28 cellular contexts compared by ENCODE assay signal in the genomic region with DNA sequence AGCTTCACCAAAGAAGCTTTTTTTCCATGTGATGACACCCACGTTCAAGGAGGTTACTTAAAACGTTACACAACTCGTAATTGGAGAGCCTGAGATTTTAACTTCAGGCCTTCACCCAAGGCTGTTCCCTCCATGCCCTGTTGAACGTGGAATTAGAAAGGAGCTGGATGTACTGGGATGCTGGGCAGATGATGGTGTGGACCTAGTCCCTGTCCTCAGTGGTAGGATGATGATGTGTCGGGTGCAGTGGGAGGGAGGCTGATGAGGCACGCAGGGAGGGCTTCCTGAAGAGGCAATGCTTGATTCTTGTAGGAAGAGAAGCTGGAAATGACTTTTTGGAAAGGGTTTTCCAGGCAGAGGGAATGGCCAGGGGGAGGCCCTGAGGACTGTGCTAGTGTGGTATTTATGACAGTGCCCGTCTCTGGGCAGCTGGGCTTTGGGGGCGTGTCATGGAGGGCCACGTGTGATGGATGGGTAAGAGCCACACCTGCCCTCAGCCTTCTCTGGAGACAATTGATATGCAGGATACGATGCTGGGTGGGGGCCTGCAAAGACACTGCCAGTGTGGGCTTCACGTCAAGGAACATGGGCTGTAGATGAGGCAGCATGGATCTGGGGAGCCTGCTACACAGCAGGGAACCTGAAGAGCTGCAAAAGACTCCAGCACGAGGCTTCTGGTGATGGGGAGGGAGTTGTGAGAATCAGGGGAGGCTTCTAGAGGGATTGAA. TPM values are rescaled to one million over a fixed set of nuclear protein-coding genes. Genes with fewer than 3 reads are reported as not detected.
DNase-seq lines count a peak whose midpoint lies in the region; ATAC-seq and TF ChIP-seq lines count a peak whose summit lies in the region.
"Had no signal": no experiment of that assay in that cellular context is flagged by ENCODE, and none has a peak within 500 bp of the region (broad histone marks: within the 10 kb centered on the region; RNA-seq: fewer than 3 reads in every experiment).

No MANE protein-coding gene starts in this region.

- peaks cover 42% of the 10 kb centered on the region for H3K36me3 ChIP-seq in left ventricle myocardium inferior
- H3K36me3 ChIP-seq in heart right ventricle: peaks cover 0 to 45% (median 0%) of the 10 kb centered on the region in 9 donors
- H3K36me3 ChIP-seq in gastroesophageal sphincter: peaks cover 0 to 41% of the 10 kb centered on the region in 2 donors
- H3K36me3 ChIP-seq in rectal smooth muscle tissue (ENCODE audit: control insufficient read depth, insufficient read depth, low read length): peaks cover 2% of the 10 kb centered on the region
- H3K36me3 ChIP-seq in upper lobe of right lung: no peaks in the 10 kb centered on the region
- H3K36me3 ChIP-seq: thyroid gland had no signal

- peak overlapping the region; percentile 4 for H3K9ac ChIP-seq in rectal smooth muscle tissue (ENCODE audit: low read length)

- WGBS in heart right ventricle, 2 donors: 82 to 84% methylated on average over 12 of the region's 12 CpGs
- WGBS in gastroesophageal sphincter (ENCODE audit: low coverage in 1 of 2), 2 donors: 47 to 59% methylated on average over 5 to 11 of the region's 12 CpGs

- H3K27me3 ChIP-seq in left ventricle myocardium inferior (ENCODE audit: low read depth) (no peaks in the 10 kb centered on the region), heart right ventricle (no peaks in the 10 kb centered on the region), gastroesophageal sphincter (no peaks in the 10 kb centered on the region), rectal smooth muscle tissue (ENCODE audit: control insufficient read depth, insufficient read depth, low read length) (no peaks in the 10 kb centered on the region), upper lobe of right lung (no peaks in the 10 kb centered on the region)
- H3K27me3 ChIP-seq: BE2C, MG63, thyroid gland had no signal

- H3K4me3 ChIP-seq in left ventricle myocardium inferior (no peak overlapping the region), heart right ventricle (no peak overlapping the region), gastroesophageal sphincter (no peak overlapping the region), rectal smooth muscle tissue (ENCODE audit: low read length) (no peak overlapping the region), upper lobe of right lung (no peak overlapping the region)
- H3K4me3 ChIP-seq: GM23338, K562, MG63, smooth muscle cell, thyroid gland had no signal

- H3K4me3 Mint-ChIP-seq in T-helper 17 cell: no peak overlapping the region
- H3K4me3 Mint-ChIP-seq: activated naive CD8-positive, alpha-beta T cell; activated T-helper 17 cell treated with anti-CD3 and anti-CD28 coated beads, Interleukin-2, amount 50 U/mL, for 72 hours; GM23338; stimulated activated effector memory CD8-positive, alpha-beta T cell treated with anti-CD3 and anti-CD28 coated beads, Interleukin-12 subunit alpha, Interleukin-12 subunit beta, amount 100 ng/mL, for 72 hours had no signal

- no peak overlapping the region for H3K27ac Mint-ChIP-seq in T-helper 17 cell
- H3K27ac Mint-ChIP-seq: activated naive CD8-positive, alpha-beta T cell; activated T-helper 17 cell treated with anti-CD3 and anti-CD28 coated beads, Interleukin-2, amount 50 U/mL, for 72 hours; GM23338; stimulated activated effector memory CD8-positive, alpha-beta T cell treated with anti-CD3 and anti-CD28 coated beads, Interleukin-12 subunit alpha, Interleukin-12 subunit beta, amount 100 ng/mL, for 72 hours had no signal

- H3K27me3 Mint-ChIP-seq in T-helper 17 cell: peaks cover 45% of the 10 kb centered on the region

- intact Hi-C loops in left ventricle myocardium inferior (cut with micrococcal nuclease): no loop called here
- intact Hi-C loops in heart right ventricle (cut with DNase I): loop anchor here in 2 of 10 donors (5.0 to 10.0 kb wide), 2 partner anchors 52 to 55 kb away; no protein-coding TSS in a partner anchor
- intact Hi-C loops in upper lobe of right lung (cut with DNase I): no loop called here

- peaks cover 4% of the 10 kb centered on the region for H3K36me3 Mint-ChIP-seq in T-helper 17 cell (ENCODE audit: low read depth)

- TF ChIP-seq EP300 in gastroesophageal sphincter (IDR thresholded peaks at IDR 0.05): no peak

- H3K9me3 ChIP-seq in left ventricle myocardium inferior (replicated peaks): no peaks in the 10 kb centered on the region
- H3K9me3 ChIP-seq in heart right ventricle: no peaks in the 10 kb centered on the region
- no peaks in the 10 kb centered on the region for H3K9me3 ChIP-seq in gastroesophageal sphincter
- no peaks in the 10 kb centered on the region for H3K9me3 ChIP-seq in upper lobe of right lung
- no peaks in the 10 kb centered on the region for H3K9me3 ChIP-seq in T-helper 17 cell (ENCODE audit: control insufficient read depth, low read length, poor library complexity, severe bottlenecking)
- H3K9me3 ChIP-seq: BE2C, MG63, thyroid gland had no signal

- TF ChIP-seq POLR2A in gastroesophageal sphincter (IDR thresholded peaks at IDR 0.05): no peak

- ATAC-seq in heart right ventricle: no peak
- ATAC-seq in gastroesophageal sphincter: no peak
- ATAC-seq in upper lobe of right lung: no peak
- ATAC-seq in T-helper 17 cell: no peak
- ATAC-seq: activated T-helper 17 cell treated with anti-CD3 and anti-CD28 coated beads, Interleukin-2, amount 50 U/mL, for 72 hours; GM23338; K562; Right ventricle myocardium inferior; stimulated activated effector memory CD8-positive, alpha-beta T cell treated with anti-CD3 and anti-CD28 coated beads, Interleukin-12 subunit alpha, Interleukin-12 subunit beta, amount 100 ng/mL, for 72 hours had no signal

- H3K27ac ChIP-seq in left ventricle myocardium inferior (replicated peaks) (peak overlapping the region; percentile 94), heart right ventricle (peak overlapping the region in 1 of 10 donors; percentile 12), gastroesophageal sphincter (peak overlapping the region; percentile 75 to 98 (median 97)), rectal smooth muscle tissue (ENCODE audit: low read depth, low read length) (peak overlapping the region; percentile 96), upper lobe of right lung (no peak overlapping the region)
- H3K27ac ChIP-seq: thyroid gland had no signal

- peaks cover 79% of the 10 kb centered on the region for H3K4me1 ChIP-seq in left ventricle myocardium inferior
- peaks cover 26 to 83% (median 45%) of the 10 kb centered on the region in 9 donors for H3K4me1 ChIP-seq in heart right ventricle
- H3K4me1 ChIP-seq in gastroesophageal sphincter: peaks cover 15 to 100% (median 59%) of the 10 kb centered on the region in 3 donors
- peaks cover 78% of the 10 kb centered on the region for H3K4me1 ChIP-seq in rectal smooth muscle tissue (ENCODE audit: control insufficient read depth, insufficient read depth, low read length)
- H3K4me1 ChIP-seq in upper lobe of right lung: peaks cover 16% of the 10 kb centered on the region

- TF ChIP-seq CTCF in left ventricle myocardium inferior (IDR thresholded peaks at IDR 0.05; ENCODE audit: borderline replicate concordance) (no peak), heart right ventricle (IDR thresholded peaks at IDR 0.05) (no peak), gastroesophageal sphincter (IDR thresholded peaks at IDR 0.05) (no peak), upper lobe of right lung (IDR thresholded peaks at IDR 0.05) (no peak)

- DNase-seq in left ventricle myocardium inferior (no peak), heart right ventricle (no peak), upper lobe of right lung (peak; percentile 21), T-helper 17 cell (no peak), Ammon's horn (ENCODE audit: low spot score) (no peak)
- no peak for DNase-seq in stimulated activated CD4-positive, alpha-beta T cell treated with anti-CD3 and anti-CD28 coated beads, Interleukin-4, amount 100 ng/mL, for 24 hours
- DNase-seq: 8988T; activated CD4-positive, alpha-beta T cell treated with anti-CD3 and anti-CD28 coated beads, Interleukin-2, amount 50 U/mL, for 4 hours; activated CD8-positive, alpha-beta memory T cell treated with anti-CD3 and anti-CD28 coated beads, Interleukin-2, amount 50 U/mL, for 4 hours; BE2C; DMS79 treated with DMSO at 0.1 percent for 48 hours; effector memory CD4-positive, alpha-beta T cell; hypothalamus; MG63; NCI-H1417; NCI-H446 treated with DMSO at 0.1 percent for 48 hours; stimulated activated CD4-positive, alpha-beta T cell treated with anti-CD3 and anti-CD28 coated beads, Interleukin-2, amount 100 ng/mL, for 24 hours; T-helper 9 cell; thyroid gland had no signal

- H3K4me1 Mint-ChIP-seq in T-helper 17 cell: peaks cover 12% of the 10 kb centered on the region
- H3K4me1 Mint-ChIP-seq: activated T-helper 17 cell treated with anti-CD3 and anti-CD28 coated beads, Interleukin-2, amount 50 U/mL, for 72 hours; stimulated activated effector memory CD8-positive, alpha-beta T cell treated with anti-CD3 and anti-CD28 coated beads, Interleukin-12 subunit alpha, Interleukin-12 subunit beta, amount 100 ng/mL, for 72 hours had no signal

RNA-seq across cellular contexts. Expression of a gene that starts 15.3 kb away (rescaled TPM):
- total RNA-seq in left ventricle myocardium inferior (378 TPM), heart right ventricle (100 to 1,000 TPM; 256 to 456 (median 357) TPM), gastroesophageal sphincter (1,000 to 10,000 TPM; 1,155 to 2,820 (median 1,765) TPM), upper lobe of right lung (19.5 TPM), T-helper 17 cell (1 to 10 TPM; 1.4 to 2.7 TPM)
- 100 to 1,000 TPM in 1 of 2 donors, 10 to 100 TPM in 1; 59.4 to 103 TPM for polyA plus RNA-seq in heart right ventricle

Comparison
In these comparisons a context has a peak if more than half of its experiments do, and no peak if none do; other contexts are left out.
1. RNA of a gene that starts 15.3 kb away (total RNA-seq): 1,155 to 2,820 TPM in gastroesophageal sphincter, 378 TPM in left ventricle myocardium inferior (single experiment) and 256 to 456 TPM in heart right ventricle; 19.5 TPM in upper lobe of right lung (single experiment) and 1.4 to 2.7 TPM in T-helper 17 cell; every median in the first group is over 10 times any median in the second.